17 cellular contexts compared by ENCODE assay signal in genomic region chr3:32424581-32425250, GRCh38. TPM values are rescaled to one million over a fixed set of nuclear protein-coding genes. Genes with fewer than 3 reads are reported as not detected.
DNase-seq lines count a peak whose midpoint lies in the region; ATAC-seq and TF ChIP-seq lines count a peak whose summit lies in the region.
"Had no signal": no experiment of that assay in that cellular context is flagged by ENCODE, and none has a peak within 500 bp of the region (broad histone marks: within the 10 kb centered on the region; RNA-seq: fewer than 3 reads in every experiment).

No MANE protein-coding gene starts in this region.

- peaks cover 11% of the 10 kb centered on the region; the same call in 1 of the 2 replicates for H3F3A ChIP-seq in OCI-LY1 (ENCODE audit: insufficient read depth, low read length)

- H2BK120ac ChIP-seq in trophoblast cell (ENCODE audit: insufficient read depth, low read length, poor library complexity), result no peak overlapping the region

- no peaks in the 10 kb centered on the region for H3K27me3 ChIP-seq in OCI-LY1 (ENCODE audit: insufficient read depth, low read length)
- H3K27me3 ChIP-seq in spleen (replicated peaks in 1 of 7), result no peaks in the 10 kb centered on the region
- H3K27me3 ChIP-seq in trophoblast cell (ENCODE audit: insufficient read depth, low read length), result no peaks in the 10 kb centered on the region
- H3K27me3 ChIP-seq: ovary, tibial artery had no signal

- H3K4me3 Mint-ChIP-seq in activated CD8-positive, alpha-beta memory T cell treated with anti-CD3 and anti-CD28 coated beads, Interleukin-2, amount 10 ng/mL, durations not matched to agents 7 days and 5 days, result peak overlapping the region; percentile 66
- peak overlapping the region; percentile 51 for H3K4me3 Mint-ChIP-seq in central memory CD8-positive, alpha-beta T cell
- H3K4me3 Mint-ChIP-seq: HFFc6 had no signal

- H3K4ac ChIP-seq in trophoblast cell (ENCODE audit: low read depth, low read length), result no peak overlapping the region

- H4K91ac ChIP-seq in trophoblast cell (ENCODE audit: low read depth, low read length), result no peak overlapping the region

- TF ChIP-seq POLR2A in spleen (IDR thresholded peaks at IDR 0.05), result no peak

- H4K20me1 ChIP-seq in OCI-LY1 (ENCODE audit: insufficient read depth, low read length), result no peaks in the 10 kb centered on the region

- no peak overlapping the region for H3K18ac ChIP-seq in trophoblast cell (ENCODE audit: low read length)

- H3K9ac ChIP-seq in OCI-LY1 (ENCODE audit: low read length), result peak overlapping the region; percentile 36; the same call in 1 of the 2 replicates
- no peak overlapping the region for H3K9ac ChIP-seq in trophoblast cell (ENCODE audit: low read length)

- intact Hi-C loops in spleen (cut with DNase I; ENCODE audit: low total_unique reads), result loop anchor here (5.0 kb wide), 1 partner anchor 43 kb away; no protein-coding TSS in a partner anchor

- no peak overlapping the region for H3K14ac ChIP-seq in trophoblast cell (ENCODE audit: low read length)

- no peaks in the 10 kb centered on the region for H3K9me3 Mint-ChIP-seq in activated CD8-positive, alpha-beta memory T cell treated with anti-CD3 and anti-CD28 coated beads, Interleukin-2, amount 10 ng/mL, durations not matched to agents 7 days and 5 days (ENCODE audit: low read depth)
- no peaks in the 10 kb centered on the region for H3K9me3 Mint-ChIP-seq in central memory CD8-positive, alpha-beta T cell
- H3K9me3 Mint-ChIP-seq: HFFc6 had no signal

- peak overlapping the region; percentile 97 for H3K27ac ChIP-seq in OCI-LY1 (ENCODE audit: low read depth, low read length, poor library complexity, severe bottlenecking)
- peak overlapping the region; percentile 55 to 87 (median 84) for H3K27ac ChIP-seq in spleen
- no peak overlapping the region for H3K27ac ChIP-seq in trophoblast cell (ENCODE audit: low read depth, low read length)
- H3K27ac ChIP-seq: ovary, tibial artery had no signal

- H3K4me1 ChIP-seq in OCI-LY1 (ENCODE audit: insufficient read depth, low read length, severe bottlenecking), result peaks cover 81% of the 10 kb centered on the region
- H3K4me1 ChIP-seq in spleen, result peaks cover 73 to 100% (median 89%) of the 10 kb centered on the region in 6 donors
- peaks cover 23 to 26% of the 10 kb centered on the region in 2 experiments for H3K4me1 ChIP-seq in trophoblast cell (ENCODE audit: control insufficient read depth in 1 of 2, insufficient read depth in 2 of 2, low read length in 2 of 2)

- WGBS in spleen, 5 donors, result 67 to 77% (median 69%) methylated on average over 9 of the region's 9 CpGs
- no CpG with 5 or more reads among the region's 9 CpGs for WGBS in trophoblast cell (ENCODE audit: extremely low coverage, insufficient coverage, insufficient read length)

- H4K8ac ChIP-seq in trophoblast cell (ENCODE audit: low read depth, low read length), result no peak overlapping the region

- peak overlapping the region; percentile 93 for H3K27ac Mint-ChIP-seq in activated CD8-positive, alpha-beta memory T cell treated with anti-CD3 and anti-CD28 coated beads, Interleukin-2, amount 10 ng/mL, durations not matched to agents 7 days and 5 days
- H3K27ac Mint-ChIP-seq in central memory CD8-positive, alpha-beta T cell (ENCODE audit: low read depth), result peak overlapping the region; percentile 85
- H3K27ac Mint-ChIP-seq: HFFc6 had no signal

- no peak overlapping the region for H3K23ac ChIP-seq in trophoblast cell (ENCODE audit: low read length)

- DNase-seq in activated CD8-positive, alpha-beta memory T cell treated with anti-CD3 and anti-CD28 coated beads, Interleukin-2, amount 10 ng/mL, durations not matched to agents 7 days and 5 days, result no peak
- no peak for DNase-seq in activated CD8-positive, alpha-beta memory T cell treated with anti-CD3 and anti-CD28 coated beads, Interleukin-2, amount 50 U/mL, for 48 hours
- no peak for DNase-seq in central memory CD8-positive, alpha-beta T cell (ENCODE audit: low spot score in 2 of 2)
- DNase-seq in spleen (peak; percentile 70), trophoblast cell (no peak), NCI-H1930 (lab: John Stamatoyannopoulos, UW) (no peak)
- DNase-seq: activated CD4-positive, alpha-beta T cell treated with anti-CD3 and anti-CD28 coated beads, Interleukin-2, amount 50 U/mL, for 48 hours; cortex of kidney; HFFc6; mesendoderm; NCI-H1092; NCI-H446 treated with DMSO at 0.1 percent for 48 hours; ovary; SW 1271; tibial artery had no signal

- no peak overlapping the region for H2BK12ac ChIP-seq in trophoblast cell (ENCODE audit: low read length)

- H3K4me1 Mint-ChIP-seq in activated CD8-positive, alpha-beta memory T cell treated with anti-CD3 and anti-CD28 coated beads, Interleukin-2, amount 10 ng/mL, durations not matched to agents 7 days and 5 days, result peaks cover 90% of the 10 kb centered on the region
- peaks cover 83% of the 10 kb centered on the region for H3K4me1 Mint-ChIP-seq in central memory CD8-positive, alpha-beta T cell

- H3K4me3 ChIP-seq in OCI-LY1 (ENCODE audit: low read depth, low read length, poor library complexity, severe bottlenecking) (peak overlapping the region; percentile 20), spleen (peak overlapping the region in 1 of 8 donors; percentile 15), trophoblast cell (ENCODE audit: low read depth, low read length) (no peak overlapping the region)
- H3K4me3 ChIP-seq: ovary, tibial artery had no signal

- no peaks in the 10 kb centered on the region for H3K36me3 ChIP-seq in OCI-LY1 (ENCODE audit: insufficient read depth, low read length)
- H3K36me3 ChIP-seq in spleen, result no peaks in the 10 kb centered on the region
- H3K36me3 ChIP-seq in trophoblast cell (ENCODE audit: control insufficient read depth in 1 of 2, insufficient read depth in 2 of 2, low read length in 2 of 2), result no peaks in the 10 kb centered on the region
- H3K36me3 ChIP-seq: ovary, tibial artery had no signal

- no peak for ATAC-seq in activated CD8-positive, alpha-beta memory T cell treated with anti-CD3 and anti-CD28 coated beads, Interleukin-2, amount 10 ng/mL, durations not matched to agents 7 days and 5 days
- no peak for ATAC-seq in central memory CD8-positive, alpha-beta T cell (replicated peaks; ENCODE audit: extremely low read depth, poor library complexity, severe bottlenecking)
- ATAC-seq in HG02759 (IDR thresholded peaks at IDR 0.05; ENCODE audit: unreplicated experiment), result no peak

- H2AFZ ChIP-seq in OCI-LY1 (ENCODE audit: low read length), result no peak overlapping the region
- H2AFZ ChIP-seq in trophoblast cell (ENCODE audit: insufficient read depth, low read length, poor library complexity), result no peak overlapping the region

- no peak overlapping the region for H4K12ac ChIP-seq in trophoblast cell (ENCODE audit: low read depth, low read length)

- H3K4me2 ChIP-seq in OCI-LY1 (ENCODE audit: low read length) (peak overlapping the region; percentile 48), trophoblast cell (ENCODE audit: low read length) (no peak overlapping the region)

- H3K27me3 Mint-ChIP-seq in activated CD8-positive, alpha-beta memory T cell treated with anti-CD3 and anti-CD28 coated beads, Interleukin-2, amount 10 ng/mL, durations not matched to agents 7 days and 5 days, result no peaks in the 10 kb centered on the region
- H3K27me3 Mint-ChIP-seq in central memory CD8-positive, alpha-beta T cell, result no peaks in the 10 kb centered on the region

- H3K36me3 Mint-ChIP-seq in activated CD8-positive, alpha-beta memory T cell treated with anti-CD3 and anti-CD28 coated beads, Interleukin-2, amount 10 ng/mL, durations not matched to agents 7 days and 5 days, result peaks cover 3% of the 10 kb centered on the region
- peaks cover 7% of the 10 kb centered on the region for H3K36me3 Mint-ChIP-seq in central memory CD8-positive, alpha-beta T cell (ENCODE audit: insufficient read depth)

- no peak overlapping the region for H2AK5ac ChIP-seq in trophoblast cell (ENCODE audit: low read length)

- no peak for TF ChIP-seq CTCF in OCI-LY1 (IDR thresholded peaks at IDR 0.05; ENCODE audit: low read length)
- no peak for TF ChIP-seq CTCF in spleen (IDR thresholded peaks at IDR 0.05 in 8 of 11, conservative IDR thresholded peaks at IDR 0.05 in 3 of 11)

- H2BK5ac ChIP-seq in trophoblast cell (ENCODE audit: low read depth, low read length, poor library complexity), result no peak overlapping the region

- H3K9me2 ChIP-seq in OCI-LY1 (ENCODE audit: low read depth, low read length), result no peaks in the 10 kb centered on the region

- no peaks in the 10 kb centered on the region for H3K79me2 ChIP-seq in OCI-LY1 (ENCODE audit: insufficient read depth, low read length)
- peaks cover 7% of the 10 kb centered on the region for H3K79me2 ChIP-seq in trophoblast cell (ENCODE audit: control insufficient read depth, insufficient read depth, low read length, poor library complexity)

- CTCF ChIA-PET in activated CD8-positive, alpha-beta memory T cell treated with anti-CD3 and anti-CD28 coated beads, Interleukin-2, amount 10 ng/mL, durations not matched to agents 7 days and 5 days (lab: Charles Lee), result interaction anchor here (0.6 to 5.7 kb wide), 16 partner anchors 8 to 262 kb away, joined by 3 to 40 read pairs (median 7); partner anchors contain the start of gene CMTM7

- H3K79me1 ChIP-seq in trophoblast cell (ENCODE audit: low read length), result peaks cover 10% of the 10 kb centered on the region

- no peaks in the 10 kb centered on the region for H3K9me3 ChIP-seq in OCI-LY1 (ENCODE audit: low read length)
- H3K9me3 ChIP-seq in spleen, result no peaks in the 10 kb centered on the region
- no peaks in the 10 kb centered on the region for H3K9me3 ChIP-seq in trophoblast cell (ENCODE audit: insufficient read depth, low read depth, low read length)
- H3K9me3 ChIP-seq: ovary, tibial artery had no signal

RNA-seq across cellular contexts. Expression of gene CMTM7, which starts 33.1 kb away (rescaled TPM):
- total RNA-seq in activated CD8-positive, alpha-beta memory T cell treated with anti-CD3 and anti-CD28 coated beads, Interleukin-2, amount 10 ng/mL, durations not matched to agents 7 days and 5 days, result 10 to 100 TPM; 42.6 to 49.8 TPM
- 10 to 100 TPM; 42.4 to 92.0 (median 48.6) TPM for total RNA-seq in spleen
- polyA plus RNA-seq in spleen, result 10 to 100 TPM; 27.6 to 38.3 (median 32.8) TPM
- 16.7 and 18.6 TPM in 2 replicates for polyA plus RNA-seq in trophoblast cell (2013)
